1 cellular context compared by ENCODE assay signal in genomic region chr16:2926660-2927646, GRCh38.
TF ChIP-seq lines count a peak whose summit lies in the region.

No MANE protein-coding gene starts in this region.

TF ChIP-seq in HepG2, 621 proteins besides CTCF, POLR2A, EP300 and RAD21 (continued from another document):
- TF ChIP-seq HNF1B (CRISPR knock-in tag; IDR thresholded peaks at IDR 0.05) (no peak), NR2F2 (IDR thresholded peaks at IDR 0.05; ENCODE audit: borderline replicate concordance, low read depth) (no peak), NKX3-1 (CRISPR knock-in tag; IDR thresholded peaks at IDR 0.05) (no peak), NFIC (IDR thresholded peaks at IDR 0.05; ENCODE audit: low read length) (no peak), NFE2 (CRISPR knock-in tag; IDR thresholded peaks at IDR 0.05) (no peak), SNAI1 (CRISPR knock-in tag; IDR thresholded peaks at IDR 0.05; ENCODE audit: borderline replicate concordance) (no peak), ZNF367 (CRISPR knock-in tag; IDR thresholded peaks at IDR 0.05; ENCODE audit: borderline replicate concordance) (no peak)
TF ChIP-seq in HepG2: peak in this region for 40.
